In genomic region chrX:30248854-30249253, GRCh38 we compare ENCODE assay signal across 22 cellular contexts. TPM values are rescaled to one million over a fixed set of nuclear protein-coding genes. Genes with fewer than 3 reads are reported as not detected.
A peak's percentile ranks its signal among the peaks of the same experiment; 100 is the strongest.
DNase-seq lines count a peak whose midpoint lies in the region; ATAC-seq, FAIRE-seq and TF ChIP-seq lines count a peak whose summit lies in the region.
"Had no signal": no experiment of that assay in that cellular context is flagged by ENCODE, and none has a peak within 500 bp of the region (broad histone marks: within the 10 kb centered on the region; RNA-seq: fewer than 3 reads in every experiment).

No MANE protein-coding gene starts in this region.

- H3K9me3 ChIP-seq in PC-9 (ENCODE audit: insufficient read depth, low read depth) (no peaks in the 10 kb centered on the region), heart right ventricle (no peaks in the 10 kb centered on the region)
- H3K9me3 ChIP-seq: A549, tibial artery had no signal

- 76 to 77% methylated on average over 4 of the region's 4 CpGs for WGBS in heart right ventricle, 2 donors

- DNase-seq in GM12891 (ENCODE audit: insufficient read length, low spot score), result no peak
- no peak for DNase-seq in PC-9
- no peak for DNase-seq in heart right ventricle
- DNase-seq in cerebellar cortex (ENCODE audit: low spot score), result no peak
- DNase-seq: activated B cell treated with CpG ODN at 0.5 μM for 24 hours; activated effector memory CD4-positive, alpha-beta T cell treated with anti-CD3 and anti-CD28 coated beads, Interleukin-2, amount 50 U/mL, for 16 hours; DMS79; HFFc6; left cardiac atrium; NCI-H1105; NCI-H2227 treated with DMSO at 0.1 percent for 48 hours; occipital lobe; tibial artery had no signal

- TF ChIP-seq POLR2A in GM12891 (IDR thresholded peaks at IDR 0.05; ENCODE audit: low read depth, low read length), result no peak

- H4K20me1 ChIP-seq in PC-9 (ENCODE audit: insufficient read depth), result no peaks in the 10 kb centered on the region

- ATAC-seq in GM19043 (IDR thresholded peaks at IDR 0.05; ENCODE audit: low read depth, unreplicated experiment), result peak; percentile 41
- ATAC-seq in HG02610 (IDR thresholded peaks at IDR 0.05; ENCODE audit: unreplicated experiment), result peak; percentile 90
- peak; percentile 69 for ATAC-seq in HG03354 (IDR thresholded peaks at IDR 0.05; ENCODE audit: poor library complexity, severe bottlenecking, unreplicated experiment)
- ATAC-seq in HG03280 (IDR thresholded peaks at IDR 0.05; ENCODE audit: unreplicated experiment), result no peak
- ATAC-seq in heart right ventricle, result no peak
- ATAC-seq: A549, left cardiac atrium, Right ventricle myocardium inferior had no signal

- no TSS peak for BruUV-seq in PC-9 (replicated peaks; lab: Mats Ljungman, UMichigan)

- TF ChIP-seq CTCF in PC-9 (conservative IDR thresholded peaks at IDR 0.05) (no peak), heart right ventricle (IDR thresholded peaks at IDR 0.05) (no peak)

- no peaks in the 10 kb centered on the region for H3K79me2 ChIP-seq in PC-9 (ENCODE audit: low read depth)

- H3K9me2 ChIP-seq in PC-9 (ENCODE audit: insufficient read depth), result no peaks in the 10 kb centered on the region

- POLR2A ChIA-PET in PC-9 (lab: Charles Lee; ENCODE audit: unreplicated experiment), result no interaction called here

- FAIRE-seq in GM12891 (lab: Jason Lieb, UNC), result peak; percentile 31

- H3K27me3 ChIP-seq in PC-9 (ENCODE audit: insufficient read depth, low read depth) (no peaks in the 10 kb centered on the region), heart right ventricle (peaks cover 0 to 1% (median 0%) of the 10 kb centered on the region in 7 donors)
- H3K27me3 ChIP-seq: tibial artery had no signal

- H3F3A ChIP-seq in PC-9 (ENCODE audit: insufficient read depth, low read depth), result no peaks in the 10 kb centered on the region

- no peak overlapping the region for H3K4me2 ChIP-seq in PC-9
- H3K4me2 ChIP-seq: A549, KMS-11 had no signal

- no peaks in the 10 kb centered on the region for H3K36me3 ChIP-seq in PC-9 (ENCODE audit: low read depth)
- H3K36me3 ChIP-seq in heart right ventricle, result no peaks in the 10 kb centered on the region
- H3K36me3 ChIP-seq: tibial artery had no signal

- H3K4me3 ChIP-seq in PC-9 (no peak overlapping the region), heart right ventricle (no peak overlapping the region)
- H3K4me3 ChIP-seq: A549, tibial artery had no signal

- H2AFZ ChIP-seq in PC-9, result no peak overlapping the region

- intact Hi-C loops in PC-9 (cut with micrococcal nuclease; ENCODE audit: unreplicated experiment) (no loop called here), heart right ventricle (cut with DNase I) (no loop called here)

- H3K4me1 ChIP-seq in PC-9 (replicated peaks; ENCODE audit: insufficient read depth) (no peaks in the 10 kb centered on the region), heart right ventricle (no peaks in the 10 kb centered on the region)
- H3K4me1 ChIP-seq: A549, tibial artery had no signal

- CTCF ChIA-PET in PC-9 (lab: Charles Lee), result no interaction called here

- H3K27ac ChIP-seq in PC-9 (no peak overlapping the region), heart right ventricle (no peak overlapping the region)
- H3K27ac ChIP-seq: A549, KMS-11, tibial artery had no signal

TF ChIP-seq in GM12891, 5 proteins besides CTCF, POLR2A, EP300 and RAD21:
- TF ChIP-seq TAF1 (IDR thresholded peaks at IDR 0.05; ENCODE audit: low read depth, low read length), result no peak
- peak; percentile 48 for TF ChIP-seq SPI1 (IDR thresholded peaks at IDR 0.05; ENCODE audit: low read depth, low read length)

RNA-seq across cellular contexts. Expression of gene MAGEB1, which starts 1.9 kb away (rescaled TPM):
- polyA plus RNA-seq in GM12891 (2012; ENCODE audit: low read depth, missing spikeins), result not detected
- total RNA-seq in PC-9 (2021) (not detected in 2 replicates), heart right ventricle (not detected)
- not detected for polyA plus RNA-seq in heart right ventricle
- total RNA-seq: activated B cell treated with CpG ODN at 0.5 μM for 24 hours; HFFc6; left cardiac atrium; mucosa of gallbladder; occipital lobe; Right ventricle myocardium inferior; T-helper 1 cell treated with Interleukin-12 subunit alpha and Interleukin-12 subunit beta and Interleukin-4 antibody, amounts not matched to agents 30 ng/mL and 1 ng/mL, for 36 hours had no signal
- polyA plus RNA-seq: A549 had no signal

RNA-seq across cellular contexts. Expression of gene MAGEB4, which starts 7.1 kb away (rescaled TPM):
- not detected for polyA plus RNA-seq in GM12891 (2012; ENCODE audit: low read depth, missing spikeins)
- total RNA-seq in PC-9 (2021) (not detected in 2 replicates), heart right ventricle (not detected)
- not detected for polyA plus RNA-seq in heart right ventricle
- total RNA-seq: activated B cell treated with CpG ODN at 0.5 μM for 24 hours; HFFc6; left cardiac atrium; mucosa of gallbladder; occipital lobe; Right ventricle myocardium inferior; T-helper 1 cell treated with Interleukin-12 subunit alpha and Interleukin-12 subunit beta and Interleukin-4 antibody, amounts not matched to agents 30 ng/mL and 1 ng/mL, for 36 hours had no signal
- polyA plus RNA-seq: A549 had no signal

RNA-seq across cellular contexts. Expression of gene MAGEB3, which starts 18.4 kb away (rescaled TPM):
- polyA plus RNA-seq in GM12891 (2012; ENCODE audit: low read depth, missing spikeins), result not detected
- total RNA-seq in PC-9 (2021), result not detected in 2 replicates
- total RNA-seq in heart right ventricle, result not detected
- polyA plus RNA-seq in heart right ventricle, result not detected
- total RNA-seq: activated B cell treated with CpG ODN at 0.5 μM for 24 hours; HFFc6; left cardiac atrium; mucosa of gallbladder; occipital lobe; Right ventricle myocardium inferior; T-helper 1 cell treated with Interleukin-12 subunit alpha and Interleukin-12 subunit beta and Interleukin-4 antibody, amounts not matched to agents 30 ng/mL and 1 ng/mL, for 36 hours had no signal
- polyA plus RNA-seq: A549 had no signal

RNA-seq across cellular contexts. Expression of gene MAGEB2, which starts 33.5 kb away (rescaled TPM):
- polyA plus RNA-seq in GM12891 (2012; ENCODE audit: low read depth, missing spikeins), result not detected
- total RNA-seq in PC-9 (2021), result not detected in 2 replicates
- not detected for total RNA-seq in heart right ventricle
- not detected for polyA plus RNA-seq in heart right ventricle
- total RNA-seq: activated B cell treated with CpG ODN at 0.5 μM for 24 hours; HFFc6; left cardiac atrium; mucosa of gallbladder; occipital lobe; Right ventricle myocardium inferior; T-helper 1 cell treated with Interleukin-12 subunit alpha and Interleukin-12 subunit beta and Interleukin-4 antibody, amounts not matched to agents 30 ng/mL and 1 ng/mL, for 36 hours had no signal

Comparison
In these comparisons a context has a peak if more than half of its experiments do, and no peak if none do; other contexts are left out.
1. ATAC-seq: peak in GM19043 (single experiment), HG02610 (single experiment) and HG03354 (single experiment); none in HG03280 (single experiment) and heart right ventricle (0 of 8).